ENCODE assay signal across 1 cellular context in genomic region chr21:39911792-39912191, GRCh38.
TF ChIP-seq lines count a peak whose summit lies in the region.

No MANE protein-coding gene starts in this region.

TF ChIP-seq in GM23338, 12 proteins besides CTCF, POLR2A, EP300 and RAD21 (continued from another document):
- no peak for TF ChIP-seq ZNF462 (CRISPR knock-in tag; IDR thresholded peaks at IDR 0.05)
